ENCODE assay signal across 8 cellular contexts in the genomic region with DNA sequence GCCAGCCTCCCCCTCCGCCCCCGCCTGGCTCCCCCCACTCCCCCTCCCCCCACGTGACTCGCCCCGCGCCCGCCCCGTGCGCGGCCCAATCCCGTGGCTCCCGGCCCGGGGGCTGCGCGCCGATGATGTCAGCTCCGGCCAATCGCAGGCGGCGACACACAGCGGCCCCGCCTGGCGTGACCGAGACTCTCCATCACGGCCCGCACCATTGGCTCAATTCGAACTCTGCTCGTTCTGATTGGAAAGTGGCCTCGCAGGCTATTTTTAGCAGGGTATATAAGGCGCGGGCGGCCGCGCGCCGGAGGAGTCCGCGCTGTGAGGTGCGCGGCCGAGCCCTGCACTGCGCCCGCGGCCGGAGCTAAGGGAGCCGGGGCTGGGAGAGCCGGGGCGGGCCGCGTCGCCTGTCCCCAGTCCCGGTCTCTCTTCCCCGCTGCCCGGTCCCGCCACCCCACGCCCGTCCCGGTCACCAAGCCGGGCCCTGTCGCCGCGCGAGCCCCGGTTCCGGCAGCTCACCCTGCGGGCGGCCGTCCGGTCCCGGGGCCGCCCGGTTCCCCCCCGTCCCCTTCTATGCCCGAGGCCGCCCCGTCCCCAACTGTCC. TPM values are rescaled to one million over a fixed set of nuclear protein-coding genes. Genes with fewer than 3 reads are reported as not detected.
DNase-seq lines count a peak whose midpoint lies in the region; ATAC-seq and TF ChIP-seq lines count a peak whose summit lies in the region.

No MANE protein-coding gene starts in this region.

- peaks cover 31 to 40% (median 32%) of the 10 kb centered on the region in 3 donors for H3K36me3 Mint-ChIP-seq in immature natural killer cell

- H3K27ac Mint-ChIP-seq in immature natural killer cell = peak overlapping the region; percentile 96 to 99 (median 98)

- peaks cover 24% of the 10 kb centered on the region for H3K4me1 ChIP-seq in mammary epithelial cell (ENCODE audit: insufficient read depth, low read length)

- H3K36me3 ChIP-seq in mammary epithelial cell (ENCODE audit: insufficient read depth, low read length) = peaks cover 13% of the 10 kb centered on the region

- no peak for TF ChIP-seq CTCF in AG09319 (IDR thresholded peaks at IDR 0.05; ENCODE audit: low read depth, low read length)
- TF ChIP-seq CTCF in WI38 (IDR thresholded peaks at IDR 0.05; ENCODE audit: low read depth, low read length) = no peak
- no peak for TF ChIP-seq CTCF in mammary epithelial cell (conservative IDR thresholded peaks at IDR 0.05 in 1 of 2, IDR thresholded peaks at IDR 0.05 in 1 of 2; ENCODE audit: extremely low read depth in 1 of 2, insufficient read depth in 1 of 2, low read depth in 1 of 2, low read length in 2 of 2)

- peak overlapping the region; percentile 100 for H3K4me3 ChIP-seq in WI38 (ENCODE audit: low read depth, low read length)
- H3K4me3 ChIP-seq in mammary epithelial cell (replicated peaks in 1 of 3; ENCODE audit: insufficient read depth in 1 of 3, low read depth in 2 of 3, low read length in 3 of 3) = peak overlapping the region; percentile 51 to 93 (median 78)

- peaks cover 0 to 3% (median 0%) of the 10 kb centered on the region in 6 donors for H3K9me3 Mint-ChIP-seq in immature natural killer cell

- dilution Hi-C loops in mammary epithelial cell (cut with HindIII; ENCODE audit: low sequenced_read_pairs) = no loop called here

- H3K27ac ChIP-seq in mammary epithelial cell (ENCODE audit: insufficient read depth, low read depth, low read length) = peak overlapping the region; percentile 97

- no peak overlapping the region for H2AFZ ChIP-seq in mammary epithelial cell (ENCODE audit: low read depth, low read length)

- H3K4me2 ChIP-seq in mammary epithelial cell (ENCODE audit: insufficient read depth, low read depth, low read length) = peak overlapping the region; percentile 88

- no peaks in the 10 kb centered on the region for H3K27me3 ChIP-seq in mammary epithelial cell (ENCODE audit: insufficient read depth, low read length)

- no peaks in the 10 kb centered on the region for H4K20me1 ChIP-seq in mammary epithelial cell (ENCODE audit: insufficient read depth, low read length)

- peaks cover 52 to 58% (median 54%) of the 10 kb centered on the region in 3 donors for H3K27me3 Mint-ChIP-seq in immature natural killer cell (ENCODE audit: low read depth in 3 of 3)

- H3K9me3 ChIP-seq in mammary epithelial cell (replicated peaks; ENCODE audit: insufficient read depth, low read length) = no peaks in the 10 kb centered on the region

- peaks cover 36 to 38% of the 10 kb centered on the region in 2 donors for H3K4me1 Mint-ChIP-seq in immature natural killer cell

- in situ Hi-C loops in mammary epithelial cell (cut with MboI; ENCODE audit: low sequenced_read_pairs in 2 of 2) = loop anchor here (10.0 to 25.0 kb wide), 5 partner anchors 459 to 979 kb away; no protein-coding TSS in a partner anchor

- peak overlapping the region; percentile 89 for H3K9ac ChIP-seq in mammary epithelial cell (ENCODE audit: insufficient read depth, low read length)

- WGBS in mammary epithelial cell (ENCODE audit: low coverage, missing lambda C conversion rate) = 0% methylated on average over 7 of the region's 76 CpGs

- peaks cover 51% of the 10 kb centered on the region for H3K79me2 ChIP-seq in mammary epithelial cell (ENCODE audit: insufficient read depth, low read length)

- peak overlapping the region; percentile 92 to 98 (median 95) for H3K4me3 Mint-ChIP-seq in immature natural killer cell

- peak; percentile 96 for DNase-seq in AG09319 (ENCODE audit: extremely low read depth, low read depth)
- DNase-seq in NCI-H2227 (lab: John Stamatoyannopoulos, UW; ENCODE audit: unreplicated experiment) = peak; percentile 97
- DNase-seq in mammary epithelial cell = peak; percentile 97
- peak; percentile 100 for DNase-seq in immature natural killer cell
- peak; percentile 98 for DNase-seq in smooth muscle cell of the brain vasculature (ENCODE audit: low read depth, low spot score)

- CTCF ChIA-PET in mammary epithelial cell (lab: Charles Lee; ENCODE audit: low non-redundant PET) = interaction anchor here (0.7 kb wide), 1 partner anchor 871 kb away, joined by 4 read pairs; no protein-coding TSS in a partner anchor

- ATAC-seq in GM19023 (IDR thresholded peaks at IDR 0.05; ENCODE audit: unreplicated experiment) (peak; percentile 76), HG03175 (IDR thresholded peaks at IDR 0.05; ENCODE audit: unreplicated experiment) (peak; percentile 64)

- intact Hi-C loops in mammary epithelial cell (cut with micrococcal nuclease) = loop anchor here (1.0 to 10.0 kb wide), 7 partner anchors 25 to 985 kb away; no protein-coding TSS in a partner anchor

- BruUV-seq in mammary epithelial cell (replicated peaks; lab: Mats Ljungman, UMichigan) = no TSS peak

RNA-seq across cellular contexts. Expression of a gene that starts 0.3 kb away (rescaled TPM):
- total RNA-seq in mammary epithelial cell = 100 to 1,000 TPM in 1 of 2 donors, 10 to 100 TPM in 1; 95.4 to 268 TPM
- polyA plus RNA-seq in mammary epithelial cell = 125 TPM
- polyA minus RNA-seq in mammary epithelial cell = 330 TPM
- 100 to 1,000 TPM; 343 to 423 (median 353) TPM for polyA plus RNA-seq in immature natural killer cell

Comparison
In these comparisons a context has a peak if more than half of its experiments do, and no peak if none do; other contexts are left out.
1. Peak in every context shown above with its lines: DNase-seq, ATAC-seq, H3K4me3 ChIP-seq and H3K27ac ChIP-seq.